Comparison of ENCODE assay signal across 10 cellular contexts in genomic region chr1:90707363-90707710, GRCh38. TPM values are rescaled to one million over a fixed set of nuclear protein-coding genes. Genes with fewer than 3 reads are reported as not detected.
A peak's percentile ranks its signal among the peaks of the same experiment; 100 is the strongest.
DNase-seq lines count a peak whose midpoint lies in the region; ATAC-seq and TF ChIP-seq lines count a peak whose summit lies in the region.
"Had no signal": no experiment of that assay in that cellular context is flagged by ENCODE, and none has a peak within 500 bp of the region (broad histone marks: within the 10 kb centered on the region; RNA-seq: fewer than 3 reads in every experiment).

No MANE protein-coding gene starts in this region.

- DNase-seq in activated T-cell treated with anti-CD3 and anti-CD28 coated beads, Interleukin-2, amount 50 U/mL, for 4 hours, result no peak
- DNase-seq in activated T-cell treated with anti-CD3 and anti-CD28 coated beads for 4 hours (no peak), ascending aorta (ENCODE audit: low spot score in 2 of 2) (no peak), left colon (peak in 1 of 2 donors; percentile 65), type B pancreatic cell (ENCODE audit: extremely low spot score, unreplicated experiment) (no peak)
- no peak for DNase-seq in stimulated activated CD4-positive, alpha-beta T cell treated with anti-CD3 and anti-CD28 coated beads, Interleukin-4, amount 100 ng/mL, for 24 hours

- intact Hi-C loops in ascending aorta (cut with DNase I) (no loop called here), left colon (cut with DNase I, micrococcal nuclease) (no loop called here)

- peak in 1 of 2 donors; percentile 26 for ATAC-seq in activated T-cell treated with anti-CD3 and anti-CD28 coated beads, Interleukin-2, amount 50 U/mL, for 4 hours
- peak; percentile 95 for ATAC-seq in left colon
- no peak for ATAC-seq in HG02571 (IDR thresholded peaks at IDR 0.05; ENCODE audit: unreplicated experiment)
- no peak for ATAC-seq in HG02973 (IDR thresholded peaks at IDR 0.05; ENCODE audit: unreplicated experiment)

- peaks cover 11% of the 10 kb centered on the region for H3K4me1 Mint-ChIP-seq in activated T-cell treated with anti-CD3 and anti-CD28 coated beads, Interleukin-2, amount 50 U/mL, for 4 hours (ENCODE audit: low read depth)
- peaks cover 9% of the 10 kb centered on the region for H3K4me1 Mint-ChIP-seq in type B pancreatic cell (ENCODE audit: unreplicated experiment)

- no peaks in the 10 kb centered on the region for H3K9me3 ChIP-seq in ascending aorta

- peaks cover 31% of the 10 kb centered on the region for H3K27me3 ChIP-seq in ascending aorta

- H3K27ac ChIP-seq in ascending aorta, result no peak overlapping the region
- H3K27ac ChIP-seq: C4-2B, KMS-11 had no signal

- H3K27ac Mint-ChIP-seq in type B pancreatic cell, result no peak overlapping the region

- no peak for TF ChIP-seq CTCF in ascending aorta (IDR thresholded peaks at IDR 0.05)
- TF ChIP-seq CTCF in type B pancreatic cell (conservative IDR thresholded peaks at IDR 0.05), result no peak

- H3K4me3 Mint-ChIP-seq in activated T-cell treated with anti-CD3 and anti-CD28 coated beads, Interleukin-2, amount 50 U/mL, for 4 hours, result peak overlapping the region; percentile 58
- peak overlapping the region; percentile 83 for H3K4me3 Mint-ChIP-seq in type B pancreatic cell

- no peaks in the 10 kb centered on the region for H3K36me3 ChIP-seq in ascending aorta

- no peaks in the 10 kb centered on the region for H3K36me3 Mint-ChIP-seq in activated T-cell treated with anti-CD3 and anti-CD28 coated beads, Interleukin-2, amount 50 U/mL, for 4 hours (ENCODE audit: insufficient read depth)
- H3K36me3 Mint-ChIP-seq in type B pancreatic cell, result no peaks in the 10 kb centered on the region

- H3K9me3 Mint-ChIP-seq in activated T-cell treated with anti-CD3 and anti-CD28 coated beads, Interleukin-2, amount 50 U/mL, for 4 hours, result no peaks in the 10 kb centered on the region
- H3K9me3 Mint-ChIP-seq in type B pancreatic cell, result no peaks in the 10 kb centered on the region

- H3K4me1 ChIP-seq in ascending aorta, result peaks cover 6 to 14% of the 10 kb centered on the region in 2 donors

- H3K4me3 ChIP-seq in ascending aorta, result peak overlapping the region; percentile 41 to 48

- peaks cover 83% of the 10 kb centered on the region for H3K27me3 Mint-ChIP-seq in activated T-cell treated with anti-CD3 and anti-CD28 coated beads, Interleukin-2, amount 50 U/mL, for 4 hours (ENCODE audit: low read depth)
- H3K27me3 Mint-ChIP-seq in type B pancreatic cell, result peaks cover 95% of the 10 kb centered on the region

RNA-seq across cellular contexts. Expression of gene BARHL2, which starts 9.8 kb away (rescaled TPM):
- total RNA-seq in activated T-cell treated with anti-CD3 and anti-CD28 coated beads, Interleukin-2, amount 50 U/mL, for 4 hours, result not detected
- total RNA-seq in ascending aorta (not detected), left colon (not detected), type B pancreatic cell (ENCODE audit: low replicate concordance) (14.8 TPM in 1 of 2 replicates, not detected in the other)
